1 cellular context compared by ENCODE assay signal in genomic region chr1:183287191-183287675, GRCh38.
TF ChIP-seq lines count a peak whose summit lies in the region.

No MANE protein-coding gene starts in this region.

TF ChIP-seq in GM12878, 131 proteins besides CTCF, POLR2A, EP300 and RAD21 (continued from another document):
- no peak for TF ChIP-seq CUX1 (IDR thresholded peaks at IDR 0.05; ENCODE audit: insufficient replicate concordance, low read depth, low read length)
- TF ChIP-seq DPF2 (IDR thresholded peaks at IDR 0.05): no peak
- TF ChIP-seq RB1 (IDR thresholded peaks at IDR 0.05; ENCODE audit: borderline replicate concordance): no peak
- no peak for TF ChIP-seq POU2F2 (IDR thresholded peaks at IDR 0.05; ENCODE audit: borderline replicate concordance, low read depth, low read length)
- TF ChIP-seq ZNF384 (IDR thresholded peaks at IDR 0.05; ENCODE audit: borderline replicate concordance, low read depth, low read length): no peak
- TF ChIP-seq ESRRA (IDR thresholded peaks at IDR 0.05; ENCODE audit: low read length): no peak
- no peak for TF ChIP-seq BCL3 (IDR thresholded peaks at IDR 0.05; ENCODE audit: borderline replicate concordance, insufficient read depth, low read depth, low read length, poor library complexity, severe bottlenecking)
- no peak for TF ChIP-seq BMI1 (IDR thresholded peaks at IDR 0.05; ENCODE audit: borderline replicate concordance)
- TF ChIP-seq RUNX3 (IDR thresholded peaks at IDR 0.05; ENCODE audit: low read length): no peak
- TF ChIP-seq MLLT1 (IDR thresholded peaks at IDR 0.05): no peak
- no peak for TF ChIP-seq HSF1 (IDR thresholded peaks at IDR 0.05; ENCODE audit: low read depth, low read length)
- no peak for TF ChIP-seq ELK1 (IDR thresholded peaks at IDR 0.05; ENCODE audit: low read depth, low read length)
- no peak for TF ChIP-seq POLR2AphosphoS5 (IDR thresholded peaks at IDR 0.05; ENCODE audit: low read length)
